10 cellular contexts compared by ENCODE assay signal in the genomic region with DNA sequence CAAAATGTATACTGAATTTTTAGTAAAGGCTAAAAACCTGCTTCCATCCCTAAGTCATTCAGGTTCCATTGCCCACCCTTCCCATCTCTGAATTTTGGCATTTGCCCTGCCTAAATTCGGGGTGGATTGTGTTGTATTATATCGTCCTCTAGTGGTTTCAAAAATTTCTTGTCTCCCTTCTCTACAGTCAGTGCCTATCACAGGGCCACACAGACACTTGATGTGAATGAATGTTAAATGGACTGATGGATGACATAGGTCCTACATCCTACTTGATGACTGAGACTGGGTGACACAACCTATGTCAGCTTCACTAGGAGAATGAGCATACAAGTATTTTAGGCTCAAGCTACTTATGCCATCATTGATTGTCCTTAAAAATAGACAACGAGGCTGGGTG. TPM values are rescaled to one million over a fixed set of nuclear protein-coding genes. Genes with fewer than 3 reads are reported as not detected.
DNase-seq lines count a peak whose midpoint lies in the region; ATAC-seq and TF ChIP-seq lines count a peak whose summit lies in the region.
"Had no signal": no experiment of that assay in that cellular context is flagged by ENCODE, and none has a peak within 500 bp of the region (broad histone marks: within the 10 kb centered on the region; RNA-seq: fewer than 3 reads in every experiment).

No MANE protein-coding gene starts in this region.

- H3K4me3 ChIP-seq in GM12864 (ENCODE audit: low read depth, low read length) (no peak overlapping the region), neural progenitor cell (no peak overlapping the region)

- H3K27me3 Mint-ChIP-seq in MCF 10A (ENCODE audit: insufficient read depth, unreplicated experiment) (no peaks in the 10 kb centered on the region), neural progenitor cell (ENCODE audit: insufficient read depth, low read depth) (no peaks in the 10 kb centered on the region)

- CTCF ChIA-PET in MCF 10A (lab: Yijun Ruan, JAX) = interaction anchor here (0.5 to 0.6 kb wide), 2 partner anchors 19 to 888 kb away, joined by 3 read pairs; no protein-coding TSS in a partner anchor

- intact Hi-C loops in MCF 10A (cut with micrococcal nuclease) = loop anchor here (10.0 kb wide), 1 partner anchor 287 kb away; a partner anchor contains a TSS

- H3K4me1 Mint-ChIP-seq in MCF 10A (ENCODE audit: insufficient read depth, unreplicated experiment) (peaks cover 5% of the 10 kb centered on the region), neural progenitor cell (peaks cover 3% of the 10 kb centered on the region)

- H3K27ac ChIP-seq in neural progenitor cell = no peak overlapping the region

- H3K4me1 ChIP-seq in neural progenitor cell = no peaks in the 10 kb centered on the region

- BruUV-seq in MCF 10A (replicated peaks; lab: Mats Ljungman, UMichigan) = no TSS peak

- POLR2A ChIA-PET in MCF 10A (lab: Yijun Ruan, JAX) = no interaction called here

- no peak for ATAC-seq in omental fat pad (ENCODE audit: low FRiP score)
- ATAC-seq in HG03045 (IDR thresholded peaks at IDR 0.05; ENCODE audit: unreplicated experiment) = no peak
- ATAC-seq in HG03565 (IDR thresholded peaks at IDR 0.05; ENCODE audit: unreplicated experiment) = no peak

- H3K27ac Mint-ChIP-seq in MCF 10A (ENCODE audit: low read depth, unreplicated experiment) (no peak overlapping the region), neural progenitor cell (no peak overlapping the region)
- H3K27ac Mint-ChIP-seq: T-helper 1 cell treated with Interleukin-12 subunit alpha and Interleukin-12 subunit beta and Interleukin-4 antibody, amounts not matched to agents 30 μg/mL and 1 μg/mL, for 36 hours had no signal

- H3K79me2 ChIP-seq in neural progenitor cell (ENCODE audit: low read depth) = no peaks in the 10 kb centered on the region

- no peaks in the 10 kb centered on the region for H3K9me3 ChIP-seq in neural progenitor cell (ENCODE audit: low read depth)

- H3K9me3 Mint-ChIP-seq in MCF 10A (ENCODE audit: unreplicated experiment) (no peaks in the 10 kb centered on the region), neural progenitor cell (no peaks in the 10 kb centered on the region)
- H3K9me3 Mint-ChIP-seq: T-helper 1 cell treated with Interleukin-12 subunit alpha and Interleukin-12 subunit beta and Interleukin-4 antibody, amounts not matched to agents 30 μg/mL and 1 μg/mL, for 36 hours had no signal

- no peaks in the 10 kb centered on the region for H3K27me3 ChIP-seq in neural progenitor cell

- no peak overlapping the region for H3K4me2 ChIP-seq in neural progenitor cell

- no peaks in the 10 kb centered on the region for H3K36me3 Mint-ChIP-seq in MCF 10A (ENCODE audit: insufficient read depth, unreplicated experiment)
- H3K36me3 Mint-ChIP-seq in neural progenitor cell = no peaks in the 10 kb centered on the region

- no peak overlapping the region for H3K9ac ChIP-seq in neural progenitor cell

- H3K36me3 ChIP-seq in neural progenitor cell = no peaks in the 10 kb centered on the region

- no peak overlapping the region for H2AFZ ChIP-seq in neural progenitor cell (replicated peaks)

- TF ChIP-seq CTCF in GM12864 (IDR thresholded peaks at IDR 0.05; ENCODE audit: low read depth, low read length, missing control alignments) (peak; percentile 55), MCF 10A (IDR thresholded peaks at IDR 0.05; ENCODE audit: unreplicated experiment) (peak; percentile 24), neural progenitor cell (IDR thresholded peaks at IDR 0.05) (peak; percentile 45), omental fat pad (IDR thresholded peaks at IDR 0.05) (no peak)

- DNase-seq in GM12864 (ENCODE audit: low read depth) (no peak), M059J (ENCODE audit: low read depth) (peak; percentile 18), MCF 10A (ENCODE audit: unreplicated experiment) (peak; percentile 16), neural progenitor cell (ENCODE audit: low spot score) (peak; percentile 11), omental fat pad (ENCODE audit: low spot score) (no peak), dermis blood vessel endothelial cell (no peak)
- DNase-seq: aorta had no signal

- no peak overlapping the region for H3K4me3 Mint-ChIP-seq in MCF 10A (ENCODE audit: unreplicated experiment)
- H3K4me3 Mint-ChIP-seq in neural progenitor cell = no peak overlapping the region
- H3K4me3 Mint-ChIP-seq: T-helper 1 cell treated with Interleukin-12 subunit alpha and Interleukin-12 subunit beta and Interleukin-4 antibody, amounts not matched to agents 30 μg/mL and 1 μg/mL, for 36 hours had no signal

- H4K20me1 ChIP-seq in neural progenitor cell (ENCODE audit: low read depth) = no peaks in the 10 kb centered on the region

- no peaks in the 10 kb centered on the region for H3F3A ChIP-seq in neural progenitor cell (ENCODE audit: low read depth)

RNA-seq across cellular contexts. Expression of a gene that starts 45.6 kb away (rescaled TPM):
- total RNA-seq in M059J (2014; rRNA removed; shearing (Covaris generic)) = 55.8 and 85.6 TPM in 2 replicates
- total RNA-seq in MCF 10A (2022) (61.8 and 73.8 TPM in 2 replicates), neural progenitor cell (ENCODE audit: low replicate concordance) (32.4 and 45.6 TPM in 2 replicates), omental fat pad (10 to 100 TPM; 39.1 to 52.6 (median 42.3) TPM), dermis blood vessel endothelial cell (41.9 and 49.9 TPM in 2 replicates)

Comparison
In these comparisons a context has a peak if more than half of its experiments do, and no peak if none do; other contexts are left out.
1. DNase-seq: peak in M059J (single experiment), MCF 10A (single experiment) and neural progenitor cell (single experiment); none in GM12864 (single experiment), omental fat pad (single experiment) and dermis blood vessel endothelial cell (single experiment).
2. CTCF ChIP-seq: peak in GM12864 (single experiment), MCF 10A (single experiment) and neural progenitor cell (single experiment); none in omental fat pad (0 of 3).